18 cellular contexts compared by ENCODE assay signal in the genomic region with DNA sequence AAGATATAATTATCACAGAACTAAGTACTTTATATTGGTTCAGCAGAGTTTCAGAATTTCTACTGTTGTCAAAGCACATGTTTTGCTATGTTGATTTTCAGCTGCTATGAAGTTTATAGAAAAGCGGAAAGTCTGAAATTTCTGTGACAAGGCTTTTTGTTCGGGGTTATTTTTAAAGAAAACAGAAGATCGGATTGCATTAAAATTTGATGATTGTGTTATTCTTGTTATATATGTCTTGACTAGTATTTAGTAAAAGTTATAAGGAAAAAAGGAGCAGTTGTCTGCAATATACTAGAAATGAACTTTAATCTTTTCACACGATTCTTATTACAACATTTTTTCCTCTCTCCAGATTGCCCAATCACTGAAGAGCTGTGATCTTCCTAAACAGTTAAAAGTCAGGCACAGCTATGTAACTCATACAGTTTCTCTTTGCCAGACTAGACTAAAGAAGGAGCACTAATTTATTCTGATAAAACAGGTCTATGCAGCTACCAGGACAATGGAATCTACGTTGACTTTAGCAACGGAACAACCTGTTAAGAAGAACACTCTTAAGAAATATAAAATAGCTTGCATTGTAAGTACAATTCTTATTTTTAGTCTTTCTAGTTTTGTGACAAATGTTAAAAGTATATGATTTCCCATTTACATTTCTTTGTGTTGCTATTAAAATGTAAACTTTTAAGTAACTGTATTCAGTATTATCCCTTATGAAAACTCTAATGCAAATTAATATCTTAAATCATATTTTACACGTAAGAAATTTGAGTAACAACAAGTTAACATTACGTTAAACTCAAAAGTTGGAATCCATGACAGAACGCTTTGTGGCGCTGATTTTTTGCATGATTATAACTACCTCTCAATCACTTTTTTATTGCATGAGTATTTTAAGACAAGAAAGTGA. TPM values are rescaled to one million over a fixed set of nuclear protein-coding genes. Genes with fewer than 3 reads are reported as not detected.
DNase-seq lines count a peak whose midpoint lies in the region; FAIRE-seq and TF ChIP-seq lines count a peak whose summit lies in the region.
"Had no signal": no experiment of that assay in that cellular context is flagged by ENCODE, and none has a peak within 500 bp of the region (broad histone marks: within the 10 kb centered on the region; RNA-seq: fewer than 3 reads in every experiment).

Gene ENPP3 (plus strand): TSS at position 423 of the 913 bp plus-strand sequence. CDS start 83 bp downstream, at position 506.

- H3K4me3 Mint-ChIP-seq in activated T-helper 1 cell treated with anti-CD3 and anti-CD28 coated beads, Interleukin-12 subunit alpha, Interleukin-12 subunit beta, Interleukin-2, Interleukin-4 antibody, amounts not matched to agents 30 ng/mL and 10 ng/mL and 1 ng/mL, durations not matched to agents 14 hours and 24 hours and 36 hours: peak within 1 kb of the TSS; percentile 68
- no peak within 1 kb of the TSS for H3K4me3 Mint-ChIP-seq in activated T-cell treated with anti-CD3 and anti-CD28 coated beads, Interleukin-2, amount 50 U/mL, for 24 hours
- H3K4me3 Mint-ChIP-seq: CD8-positive, alpha-beta T cell; mesothelial cell of epicardium had no signal

- no peak within 1 kb of the TSS for H3K27ac ChIP-seq in hepatocyte
- H3K27ac ChIP-seq in small intestine (ENCODE audit: low read depth in 1 of 2, low read length in 1 of 2): no peak within 1 kb of the TSS

- no peak for FAIRE-seq in small intestine (lab: Jason Lieb, UNC)
- FAIRE-seq: GM19239, urothelium cell line had no signal

- peaks cover 5% of the 10 kb centered on the region for H3K36me3 Mint-ChIP-seq in activated T-helper 1 cell treated with anti-CD3 and anti-CD28 coated beads, Interleukin-12 subunit alpha, Interleukin-12 subunit beta, Interleukin-2, Interleukin-4 antibody, amounts not matched to agents 30 ng/mL and 10 ng/mL and 1 ng/mL, durations not matched to agents 14 hours and 24 hours and 36 hours (ENCODE audit: low read depth)
- no peaks in the 10 kb centered on the region for H3K36me3 Mint-ChIP-seq in activated T-cell treated with anti-CD3 and anti-CD28 coated beads, Interleukin-2, amount 50 U/mL, for 24 hours (ENCODE audit: low read depth)
- H3K36me3 Mint-ChIP-seq: CD8-positive, alpha-beta T cell; mesothelial cell of epicardium had no signal

- peaks cover 20% of the 10 kb centered on the region for H3K4me1 Mint-ChIP-seq in activated T-helper 1 cell treated with anti-CD3 and anti-CD28 coated beads, Interleukin-12 subunit alpha, Interleukin-12 subunit beta, Interleukin-2, Interleukin-4 antibody, amounts not matched to agents 30 ng/mL and 10 ng/mL and 1 ng/mL, durations not matched to agents 14 hours and 24 hours and 36 hours (ENCODE audit: low read depth)
- H3K4me1 Mint-ChIP-seq in activated T-cell treated with anti-CD3 and anti-CD28 coated beads, Interleukin-2, amount 50 U/mL, for 24 hours (ENCODE audit: low read depth): peaks cover 2% of the 10 kb centered on the region

- H3K9me2 ChIP-seq in hepatocyte (replicated peaks; ENCODE audit: insufficient read depth): no peaks in the 10 kb centered on the region

- H3K36me3 ChIP-seq in hepatocyte (replicated peaks; ENCODE audit: insufficient read depth, low read depth): no peaks in the 10 kb centered on the region
- peaks cover 0 to 2% of the 10 kb centered on the region in 2 donors for H3K36me3 ChIP-seq in small intestine (ENCODE audit: control insufficient read depth in 2 of 2, insufficient read depth in 2 of 2, low read length in 2 of 2)

- no peak within 1 kb of the TSS for H3K4me3 ChIP-seq in hepatocyte
- H3K4me3 ChIP-seq in small intestine (ENCODE audit: low read depth in 1 of 2, low read length in 2 of 2): no peak within 1 kb of the TSS

- H3K27me3 Mint-ChIP-seq in activated T-helper 1 cell treated with anti-CD3 and anti-CD28 coated beads, Interleukin-12 subunit alpha, Interleukin-12 subunit beta, Interleukin-2, Interleukin-4 antibody, amounts not matched to agents 30 ng/mL and 10 ng/mL and 1 ng/mL, durations not matched to agents 14 hours and 24 hours and 36 hours (ENCODE audit: insufficient read depth): peaks cover 6% of the 10 kb centered on the region
- H3K27me3 Mint-ChIP-seq in activated T-cell treated with anti-CD3 and anti-CD28 coated beads, Interleukin-2, amount 50 U/mL, for 24 hours: no peaks in the 10 kb centered on the region

- H3K9me3 Mint-ChIP-seq in activated T-helper 1 cell treated with anti-CD3 and anti-CD28 coated beads, Interleukin-12 subunit alpha, Interleukin-12 subunit beta, Interleukin-2, Interleukin-4 antibody, amounts not matched to agents 30 ng/mL and 10 ng/mL and 1 ng/mL, durations not matched to agents 14 hours and 24 hours and 36 hours: no peaks in the 10 kb centered on the region
- no peaks in the 10 kb centered on the region for H3K9me3 Mint-ChIP-seq in activated T-cell treated with anti-CD3 and anti-CD28 coated beads, Interleukin-2, amount 50 U/mL, for 24 hours
- H3K9me3 Mint-ChIP-seq: CD8-positive, alpha-beta T cell; mesothelial cell of epicardium had no signal

- no peaks in the 10 kb centered on the region for H4K20me1 ChIP-seq in hepatocyte (ENCODE audit: insufficient read depth, poor library complexity, severe bottlenecking)

- no peaks in the 10 kb centered on the region for H3K4me1 ChIP-seq in hepatocyte (ENCODE audit: insufficient read depth)
- H3K4me1 ChIP-seq in small intestine (ENCODE audit: control insufficient read depth in 2 of 2, insufficient read depth in 1 of 2, low read depth in 1 of 2, low read length in 1 of 2): peaks cover under 1 to 4% of the 10 kb centered on the region in 2 donors

- H3K79me2 ChIP-seq in hepatocyte: no peaks in the 10 kb centered on the region

- intact Hi-C loops in activated T-helper 1 cell treated with anti-CD3 and anti-CD28 coated beads, Interleukin-12 subunit alpha, Interleukin-12 subunit beta, Interleukin-2, Interleukin-4 antibody, amounts not matched to agents 30 ng/mL and 10 ng/mL and 1 ng/mL, durations not matched to agents 14 hours and 24 hours and 36 hours (cut with micrococcal nuclease): loop anchor here (10.0 kb wide), 1 partner anchor 168 kb away; the partner anchor contains the start of gene ENPP1

- TF ChIP-seq CTCF in hepatocyte (IDR thresholded peaks at IDR 0.05; ENCODE audit: poor library complexity): no peak

- no peaks in the 10 kb centered on the region for H3K27me3 ChIP-seq in hepatocyte
- H3K27me3 ChIP-seq in small intestine (ENCODE audit: control insufficient read depth in 2 of 2, insufficient read depth in 2 of 2, low read length in 2 of 2): no peaks in the 10 kb centered on the region

- peak within 1 kb of the TSS; percentile 15 for H2AFZ ChIP-seq in hepatocyte

- 81% methylated on average over 10 of the region's 10 CpGs for WGBS in hepatocyte (ENCODE audit: low lambda C conversion rate, missing lambda C conversion rate)
- WGBS in small intestine, 3 donors: 60 to 66% (median 63%) methylated on average over 10 of the region's 10 CpGs

- H3K9me3 ChIP-seq in hepatocyte (ENCODE audit: low read depth) (no peaks in the 10 kb centered on the region), small intestine (ENCODE audit: control insufficient read depth, low read depth) (no peaks in the 10 kb centered on the region)

- DNase-seq in HuH-7 (ENCODE audit: low spot score) (peak; percentile 38), hepatocyte (ENCODE audit: low spot score) (peak; percentile 21), small intestine (peak; percentile 76), dermis blood vessel endothelial cell (no peak)
- DNase-seq in activated T-helper 1 cell treated with anti-CD3 and anti-CD28 coated beads, Interleukin-12 subunit alpha, Interleukin-12 subunit beta, Interleukin-2, Interleukin-4 antibody, amounts not matched to agents 30 ng/mL and 10 ng/mL and 1 ng/mL, durations not matched to agents 14 hours and 24 hours and 36 hours (ENCODE audit: low spot score): no peak
- no peak for DNase-seq in stimulated activated CD4-positive, alpha-beta T cell treated with anti-CD3 and anti-CD28 coated beads, Interleukin-4, amount 100 ng/mL, for 4 hours
- no peak for DNase-seq in activated T-cell treated with anti-CD3 and anti-CD28 coated beads, Interleukin-2, amount 50 U/mL, for 24 hours
- DNase-seq: amygdala; CD8-positive, alpha-beta T cell; cortex of kidney; GF-D8; NCI-H1092; NCI-H2227 treated with DMSO at 0.1 percent for 48 hours; posterior cingulate gyrus had no signal

- H3K27ac Mint-ChIP-seq in activated T-helper 1 cell treated with anti-CD3 and anti-CD28 coated beads, Interleukin-12 subunit alpha, Interleukin-12 subunit beta, Interleukin-2, Interleukin-4 antibody, amounts not matched to agents 30 ng/mL and 10 ng/mL and 1 ng/mL, durations not matched to agents 14 hours and 24 hours and 36 hours: no peak within 1 kb of the TSS
- no peak within 1 kb of the TSS for H3K27ac Mint-ChIP-seq in activated T-cell treated with anti-CD3 and anti-CD28 coated beads, Interleukin-2, amount 50 U/mL, for 24 hours
- H3K27ac Mint-ChIP-seq: CD8-positive, alpha-beta T cell; mesothelial cell of epicardium had no signal

- no peak within 1 kb of the TSS for H3K4me2 ChIP-seq in hepatocyte

RNA-seq across cellular contexts. Expression of gene ENPP3, which starts in this region (rescaled TPM):
- total RNA-seq in activated T-helper 1 cell treated with anti-CD3 and anti-CD28 coated beads, Interleukin-12 subunit alpha, Interleukin-12 subunit beta, Interleukin-2, Interleukin-4 antibody, amounts not matched to agents 30 ng/mL and 10 ng/mL and 1 ng/mL, durations not matched to agents 14 hours and 24 hours and 36 hours: 5.7 and 6.6 TPM in 2 replicates
- 1.0 and 2.7 TPM in 2 replicates for total RNA-seq in hepatocyte
- polyA plus RNA-seq in hepatocyte: 0.98 TPM in 1 of 2 replicates, not detected in the other
- 1 to 10 TPM in 2 of 3 donors, under 1 TPM in 1; 0.57 to 8.9 (median 5.4) TPM for polyA plus RNA-seq in small intestine
- 0.19 and 0.85 TPM in 2 replicates for total RNA-seq in dermis blood vessel endothelial cell
- total RNA-seq: HT-29 had no signal

Comparison
In these comparisons a context has a peak if more than half of its experiments do, and no peak if none do; other contexts are left out.
1. DNase-seq: peak in HuH-7 (single experiment), hepatocyte (single experiment) and small intestine (single experiment); none in activated T-helper 1 cell treated with anti-CD3 and anti-CD28 coated beads, Interleukin-12 subunit alpha, Interleukin-12 subunit beta, Interleukin-2, Interleukin-4 antibody, amounts not matched to agents 30 ng/mL and 10 ng/mL and 1 ng/mL, durations not matched to agents 14 hours and 24 hours and 36 hours (single experiment), dermis blood vessel endothelial cell (single experiment), stimulated activated CD4-positive, alpha-beta T cell treated with anti-CD3 and anti-CD28 coated beads, Interleukin-4, amount 100 ng/mL, for 4 hours (0 of 2) and activated T-cell treated with anti-CD3 and anti-CD28 coated beads, Interleukin-2, amount 50 U/mL, for 24 hours (single experiment).